33 cellular contexts compared by ENCODE assay signal in the genomic region with DNA sequence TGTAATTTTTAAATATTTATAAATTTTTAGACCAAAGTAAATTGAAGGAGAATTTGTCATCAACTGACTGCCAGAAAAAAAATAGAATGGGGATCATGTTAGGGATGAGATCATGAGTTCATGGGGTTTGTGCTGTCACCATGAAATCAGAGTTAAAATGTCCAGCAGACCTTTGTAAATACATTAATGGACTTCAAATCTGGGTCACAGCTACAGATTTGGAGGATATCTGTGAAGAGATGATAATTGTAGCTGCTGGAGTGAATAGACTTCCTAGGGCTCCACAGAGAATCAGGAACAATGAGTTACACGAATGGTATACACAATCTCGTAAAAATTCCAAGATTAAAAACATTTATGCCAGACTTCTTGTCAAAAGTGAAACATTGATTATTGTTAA. TPM values are rescaled to one million over a fixed set of nuclear protein-coding genes. Genes with fewer than 3 reads are reported as not detected.
"Had no signal": no experiment of that assay in that cellular context is flagged by ENCODE, and none has a peak within 500 bp of the region (broad histone marks: within the 10 kb centered on the region; RNA-seq: fewer than 3 reads in every experiment).

No MANE protein-coding gene starts in this region.

- DNase-seq: activated B cell treated with CpG ODN at 0.5 μM for 24 hours; activated CD4-positive, alpha-beta T cell treated with anti-CD3 and anti-CD28 coated beads for 48 hours; activated CD4-positive, alpha-beta T cell treated with anti-CD3 and anti-CD28 coated beads, Interleukin-2, amount 50 U/mL, for 1 hour; activated CD4-positive, alpha-beta T cell treated with anti-CD3 and anti-CD28 coated beads, Interleukin-2, amount 50 U/mL, for 48 hours; activated CD8-positive, alpha-beta memory T cell treated with anti-CD3 and anti-CD28 coated beads for 24 hours; activated CD8-positive, alpha-beta T cell treated with anti-CD3 and anti-CD28 coated beads for 36 hours; activated effector memory CD4-positive, alpha-beta T cell treated with Interleukin-2 at 50 U/mL for 16 hours; activated gamma-delta T cell treated with Interleukin-2 at 50 U/mL for 16 hours; activated naive CD4-positive, alpha-beta T cell treated with anti-CD3 and anti-CD28 coated beads, Interleukin-2, amount 50 U/mL, for 16 hours; activated naive CD4-positive, alpha-beta T cell treated with Interleukin-2 at 50 U/mL for 16 hours; activated T-cell treated with anti-CD3 and anti-CD28 coated beads, Interleukin-2, amount 50 U/mL, for 4 hours; amygdala; aorta; central memory CD4-positive, alpha-beta T cell; dorsolateral prefrontal cortex; effector memory CD4-positive, alpha-beta T cell; erythroblast; foreskin keratinocyte; gastrocnemius medialis; glutamatergic neuron; heart left ventricle; T-helper 2 cell had no signal

- H3K4me1 Mint-ChIP-seq: activated B cell treated with CpG ODN at 0.5 μM for 24 hours; activated T-helper 17 cell treated with anti-CD3 and anti-CD28 coated beads, Interleukin-2, amount 50 U/mL, for 72 hours had no signal

- H3K4me3 Mint-ChIP-seq: activated B cell treated with CpG ODN at 0.5 μM for 24 hours; activated CD8-positive, alpha-beta T cell treated with anti-CD3 and anti-CD28 coated beads for 36 hours; activated naive CD8-positive, alpha-beta T cell; activated T-cell treated with anti-CD3 and anti-CD28 coated beads, Interleukin-2, amount 50 U/mL, for 4 hours; activated T-helper 17 cell treated with anti-CD3 and anti-CD28 coated beads, Interleukin-2, amount 50 U/mL, for 72 hours; dendritic cell treated with granulocyte-macrophage colony-stimulating factor and Interleukin-4, amounts not matched to agents 40 ng/mL and 50 ng/mL, for 4 days had no signal

- ATAC-seq: activated CD4-positive, CD25-positive, alpha-beta regulatory T cell treated with anti-CD3 and anti-CD28 coated beads, Interleukin-2, amount 50 U/mL, for 24 hours; activated CD8-positive, alpha-beta T cell treated with anti-CD3 and anti-CD28 coated beads for 36 hours; activated T-cell treated with anti-CD3 and anti-CD28 coated beads, Interleukin-2, amount 50 U/mL, for 4 hours; activated T-helper 17 cell treated with anti-CD3 and anti-CD28 coated beads, Interleukin-2, amount 50 U/mL, for 72 hours; foreskin keratinocyte; gastrocnemius medialis; heart left ventricle had no signal

- H3K27me3 Mint-ChIP-seq: activated B cell treated with CpG ODN at 0.5 μM for 24 hours; activated CD8-positive, alpha-beta T cell treated with anti-CD3 and anti-CD28 coated beads for 36 hours; activated naive CD8-positive, alpha-beta T cell; activated T-helper 17 cell treated with anti-CD3 and anti-CD28 coated beads, Interleukin-2, amount 50 U/mL, for 72 hours; dendritic cell treated with granulocyte-macrophage colony-stimulating factor and Interleukin-4, amounts not matched to agents 40 ng/mL and 50 ng/mL, for 4 days had no signal

- H3K36me3 ChIP-seq: breast epithelium, cardiac muscle cell, esophagus muscularis mucosa, gastrocnemius medialis, heart left ventricle had no signal

- H3K36me3 Mint-ChIP-seq: activated naive CD8-positive, alpha-beta T cell; brain had no signal

- H3K4me1 ChIP-seq: breast epithelium, esophagus muscularis mucosa, foreskin keratinocyte, gastrocnemius medialis, heart left ventricle had no signal

- H3K27me3 ChIP-seq: breast epithelium, cardiac muscle cell, dorsolateral prefrontal cortex, esophagus muscularis mucosa, gastrocnemius medialis, heart left ventricle had no signal

- H3K27ac ChIP-seq: breast epithelium, cardiac muscle cell, coronary artery, dorsolateral prefrontal cortex, esophagus muscularis mucosa, foreskin keratinocyte, gastrocnemius medialis, heart left ventricle, VCaP had no signal

- H3K27ac Mint-ChIP-seq: activated B cell treated with CpG ODN at 0.5 μM for 24 hours; activated CD8-positive, alpha-beta T cell treated with anti-CD3 and anti-CD28 coated beads for 36 hours; activated naive CD8-positive, alpha-beta T cell; activated T-helper 17 cell treated with anti-CD3 and anti-CD28 coated beads, Interleukin-2, amount 50 U/mL, for 72 hours; brain; dendritic cell treated with granulocyte-macrophage colony-stimulating factor and Interleukin-4, amounts not matched to agents 40 ng/mL and 50 ng/mL, for 4 days had no signal

- H3K9me3 Mint-ChIP-seq: activated B cell treated with CpG ODN at 0.5 μM for 24 hours; activated T-helper 17 cell treated with anti-CD3 and anti-CD28 coated beads, Interleukin-2, amount 50 U/mL, for 72 hours; brain; dendritic cell treated with granulocyte-macrophage colony-stimulating factor and Interleukin-4, amounts not matched to agents 40 ng/mL and 50 ng/mL, for 4 days had no signal

- H3K9me3 ChIP-seq: breast epithelium, esophagus muscularis mucosa, gastrocnemius medialis, heart left ventricle had no signal

- H3K4me3 ChIP-seq: breast epithelium, cardiac muscle cell, coronary artery, dorsolateral prefrontal cortex, esophagus muscularis mucosa, gastrocnemius medialis, heart left ventricle had no signal

RNA-seq across cellular contexts. Expression of a gene that starts 6.6 kb away (rescaled TPM):
- total RNA-seq: activated B cell treated with CpG ODN at 0.5 μM for 24 hours; activated CD8-positive, alpha-beta T cell treated with anti-CD3 and anti-CD28 coated beads for 36 hours; activated T-cell treated with anti-CD3 and anti-CD28 coated beads, Interleukin-2, amount 50 U/mL, for 4 hours; activated T-helper 17 cell treated with anti-CD3 and anti-CD28 coated beads, Interleukin-2, amount 50 U/mL, for 72 hours; breast epithelium; foreskin keratinocyte; gastrocnemius medialis; heart left ventricle; T-helper 1 cell treated with Interleukin-12 subunit alpha and Interleukin-12 subunit beta and Interleukin-4 antibody, amounts not matched to agents 30 ng/mL and 1 ng/mL, for 36 hours had no signal
- polyA plus RNA-seq: aorta, foreskin keratinocyte, heart left ventricle had no signal
